13 cellular contexts compared by ENCODE assay signal in genomic region chr9:138100711-138101349, GRCh38.
DNase-seq lines count a peak whose midpoint lies in the region; ATAC-seq and TF ChIP-seq lines count a peak whose summit lies in the region.
"Had no signal": no experiment of that assay in that cellular context is flagged by ENCODE, and none has a peak within 500 bp of the region (broad histone marks: within the 10 kb centered on the region; RNA-seq: fewer than 3 reads in every experiment).

No MANE protein-coding gene starts in this region.

- H3K27ac ChIP-seq in RWPE2 (ENCODE audit: poor library complexity, severe bottlenecking) = no peak overlapping the region
- H3K27ac ChIP-seq in transverse colon = no peak overlapping the region
- H3K27ac ChIP-seq: psoas muscle had no signal

- in situ Hi-C loops in transverse colon (cut with MboI; ENCODE audit: low pct_ligation_motif_present in 1 of 4, low pct_unique_long_range_greater_than_20kb in 1 of 4, low sequenced_read_pairs in 3 of 4) = no loop called here

- 84 to 89% methylated on average over 5 to 30 of the region's 30 CpGs for WGBS in transverse colon (ENCODE audit: low coverage in 1 of 2), 2 donors

- H3K9me3 ChIP-seq in BE2C (no peaks in the 10 kb centered on the region), RWPE2 (ENCODE audit: severe bottlenecking) (no peaks in the 10 kb centered on the region), transverse colon (no peaks in the 10 kb centered on the region)
- H3K9me3 ChIP-seq: psoas muscle had no signal

- no peak for ATAC-seq in RWPE2 (ENCODE audit: low read depth)
- no peak for ATAC-seq in HG03097 (IDR thresholded peaks at IDR 0.05; ENCODE audit: low FRiP score, unreplicated experiment)
- no peak for ATAC-seq in GM19467 (IDR thresholded peaks at IDR 0.05; ENCODE audit: unreplicated experiment)
- ATAC-seq: CD8-positive, alpha-beta T cell; psoas muscle; T-cell had no signal

- intact Hi-C loops in transverse colon (cut with DNase I; ENCODE audit: low total_unique reads) = no loop called here

- DNase-seq in BE2C (no peak), GM12864 (ENCODE audit: low read depth) (no peak), RWPE2 (ENCODE audit: low spot score) (peak; percentile 62), iPS DF 19.7 (ENCODE audit: low read depth, low spot score) (peak; percentile 12), transverse colon (no peak), CD1c-positive myeloid dendritic cell (ENCODE audit: extremely low spot score) (no peak)
- DNase-seq: NCI-H1105; psoas muscle; stimulated activated naive CD4-positive, alpha-beta T cell treated with Interleukin-2 at 50 U/mL for 16 hours had no signal

- H3K4me3 ChIP-seq in BE2C (ENCODE audit: low read depth, low read length) (no peak overlapping the region), GM12864 (ENCODE audit: low read depth, low read length) (no peak overlapping the region), RWPE2 (ENCODE audit: severe bottlenecking) (no peak overlapping the region), transverse colon (no peak overlapping the region)
- H3K4me3 ChIP-seq: psoas muscle had no signal

- no peaks in the 10 kb centered on the region for H3K4me1 ChIP-seq in BE2C
- H3K4me1 ChIP-seq in RWPE2 (ENCODE audit: insufficient read depth, poor library complexity, severe bottlenecking) = no peaks in the 10 kb centered on the region
- no peaks in the 10 kb centered on the region for H3K4me1 ChIP-seq in transverse colon
- H3K4me1 ChIP-seq: psoas muscle had no signal

- TF ChIP-seq POLR2A in transverse colon (IDR thresholded peaks at IDR 0.05) = no peak

- H3K36me3 ChIP-seq in BE2C (no peaks in the 10 kb centered on the region), RWPE2 (ENCODE audit: low read depth) (no peaks in the 10 kb centered on the region), transverse colon (no peaks in the 10 kb centered on the region)

- no peak for TF ChIP-seq EP300 in transverse colon (IDR thresholded peaks at IDR 0.05; ENCODE audit: low read depth)

- TF ChIP-seq CTCF in BE2C (IDR thresholded peaks at IDR 0.05; ENCODE audit: low read depth, low read length) = peak; percentile 25
- TF ChIP-seq CTCF in GM12864 (IDR thresholded peaks at IDR 0.05; ENCODE audit: low read depth, low read length, missing control alignments) = peak; percentile 47
- no peak for TF ChIP-seq CTCF in RWPE2 (IDR thresholded peaks at IDR 0.05; ENCODE audit: poor library complexity, severe bottlenecking)
- TF ChIP-seq CTCF in transverse colon (IDR thresholded peaks at IDR 0.05) = no peak

- no peaks in the 10 kb centered on the region for H3K27me3 ChIP-seq in BE2C
- H3K27me3 ChIP-seq in RWPE2 (ENCODE audit: insufficient read depth, poor library complexity, severe bottlenecking) = no peaks in the 10 kb centered on the region
- H3K27me3 ChIP-seq in transverse colon = no peaks in the 10 kb centered on the region

Comparison
In these comparisons a context has a peak if more than half of its experiments do, and no peak if none do; other contexts are left out.
1. DNase-seq: peak in RWPE2 (single experiment) and iPS DF 19.7 (single experiment); none in BE2C (single experiment), GM12864 (single experiment), transverse colon (single experiment) and CD1c-positive myeloid dendritic cell (single experiment).
2. CTCF ChIP-seq: peak in BE2C (single experiment) and GM12864 (single experiment); none in RWPE2 (single experiment) and transverse colon (0 of 5).